Comparison of ENCODE assay signal across 30 cellular contexts in genomic region chr6:89462503-89462902, GRCh38.
"Had no signal": no experiment of that assay in that cellular context is flagged by ENCODE, and none has a peak within 500 bp of the region (broad histone marks: within the 10 kb centered on the region; RNA-seq: fewer than 3 reads in every experiment).

No MANE protein-coding gene starts in this region.

- DNase-seq: activated CD4-positive, alpha-beta memory T cell treated with anti-CD3 and anti-CD28 coated beads for 36 hours; activated CD4-positive, alpha-beta T cell treated with anti-CD3 and anti-CD28 coated beads for 36 hours; activated CD4-positive, alpha-beta T cell treated with anti-CD3 and anti-CD28 coated beads, Interleukin-2, amount 10 ng/mL, durations not matched to agents 24 days and 14 days; activated CD4-positive, CD25-positive, alpha-beta regulatory T cell; activated CD4-positive, CD25-positive, alpha-beta regulatory T cell treated with anti-CD3 and anti-CD28 coated beads, Interleukin-2, amount 50 U/mL, for 72 hours; activated CD8-positive, alpha-beta memory T cell treated with anti-CD3 and anti-CD28 coated beads, Interleukin-2, amount 10 ng/mL, durations not matched to agents 7 days and 5 days; activated CD8-positive, alpha-beta memory T cell treated with anti-CD3 and anti-CD28 coated beads, Interleukin-2, amount 50 U/mL, for 4 hours; activated CD8-positive, alpha-beta T cell treated with anti-CD3 and anti-CD28 coated beads, Interleukin-2, amount 10 ng/mL, durations not matched to agents 7 days and 5 days; activated effector memory CD4-positive, alpha-beta T cell treated with anti-CD3 and anti-CD28 coated beads, Interleukin-2, amount 50 U/mL, for 16 hours; activated naive CD4-positive, alpha-beta T cell treated with anti-CD3 and anti-CD28 coated beads for 36 hours; activated naive CD8-positive, alpha-beta T cell treated with anti-CD3 and anti-CD28 coated beads for 36 hours; activated naive CD8-positive, alpha-beta T cell treated with anti-CD3 and anti-CD28 coated beads, Interleukin-2, amount 50 U/mL, for 24 hours; activated T-cell treated with anti-CD3 and anti-CD28 coated beads, Interleukin-2, amount 50 U/mL, for 1 hour; activated T-cell treated with anti-CD3 and anti-CD28 coated beads, Interleukin-2, amount 50 U/mL, for 48 hours; amniotic stem cell; anterior cingulate cortex; brain microvascular endothelial cell; effector CD4-positive, alpha-beta T cell; foreskin fibroblast; head of caudate nucleus; hippocampal formation; T-helper 17 cell; T1000 had no signal

- H3K27me3 ChIP-seq: brain microvascular endothelial cell had no signal

- H3K36me3 ChIP-seq: brain microvascular endothelial cell had no signal

- H3K27ac ChIP-seq: brain microvascular endothelial cell, coronary artery, epithelial cell of prostate had no signal

- FAIRE-seq: astrocyte, bronchial epithelial cell, endometrium, endothelial cell of umbilical vein, frontal cortex had no signal

- H3K4me3 ChIP-seq: coronary artery had no signal
